Comparison of ENCODE assay signal across 11 cellular contexts in genomic region chr5:316210-317085, GRCh38. TPM values are rescaled to one million over a fixed set of nuclear protein-coding genes. Genes with fewer than 3 reads are reported as not detected.
DNase-seq lines count a peak whose midpoint lies in the region; ATAC-seq, FAIRE-seq and TF ChIP-seq lines count a peak whose summit lies in the region.
"Had no signal": no experiment of that assay in that cellular context is flagged by ENCODE, and none has a peak within 500 bp of the region (broad histone marks: within the 10 kb centered on the region; RNA-seq: fewer than 3 reads in every experiment).

No MANE protein-coding gene starts in this region.

- DNase-seq in foreskin keratinocyte (peak in 1 of 2 donors; percentile 57), NCI-H2081 (lab: John Stamatoyannopoulos, UW) (no peak), D721Med (ENCODE audit: insufficient read length, low spot score) (no peak)
- DNase-seq in stimulated activated CD4-positive, alpha-beta T cell treated with anti-CD3 and anti-CD28 coated beads, Interleukin-4, amount 100 ng/mL, for 4 hours, result no peak

- H3K4me1 ChIP-seq in foreskin keratinocyte, result no peaks in the 10 kb centered on the region

- no peak for FAIRE-seq in D721Med (lab: Jason Lieb, UNC)
- FAIRE-seq: islet of Langerhans had no signal

- peak; percentile 6 for ATAC-seq in GM18508 (IDR thresholded peaks at IDR 0.05; ENCODE audit: insufficient read depth, unreplicated experiment)
- peak; percentile 18 for ATAC-seq in GM21529 (IDR thresholded peaks at IDR 0.05; ENCODE audit: unreplicated experiment)
- peak; percentile 13 for ATAC-seq in HG03342 (IDR thresholded peaks at IDR 0.05; ENCODE audit: unreplicated experiment)
- ATAC-seq in foreskin keratinocyte, result peak; percentile 72
- ATAC-seq in HG03025 (IDR thresholded peaks at IDR 0.05; ENCODE audit: low FRiP score, unreplicated experiment), result no peak

- peaks cover 31% of the 10 kb centered on the region for H3K27me3 ChIP-seq in foreskin keratinocyte

- H3K27ac ChIP-seq in foreskin keratinocyte, result no peak overlapping the region
- H3K27ac ChIP-seq: brain microvascular endothelial cell, upper lobe of left lung had no signal

- no peak for TF ChIP-seq CTCF in foreskin keratinocyte (conservative IDR thresholded peaks at IDR 0.05)
- no peak for TF ChIP-seq CTCF in D721Med (IDR thresholded peaks at IDR 0.05; ENCODE audit: insufficient read depth, missing control alignments)

RNA-seq across cellular contexts. Expression of gene AHRR, which starts 5.1 kb away (rescaled TPM):
- total RNA-seq in foreskin keratinocyte, result 0.18 and 0.31 TPM in 2 replicates
- 0.06 and 0.07 TPM in 2 replicates for polyA plus RNA-seq in foreskin keratinocyte

RNA-seq across cellular contexts. Expression of gene PDCD6, which starts 45.0 kb away (rescaled TPM):
- total RNA-seq in foreskin keratinocyte, result 131 and 135 TPM in 2 replicates
- 146 and 155 TPM in 2 replicates for polyA plus RNA-seq in foreskin keratinocyte
